In the genomic region with DNA sequence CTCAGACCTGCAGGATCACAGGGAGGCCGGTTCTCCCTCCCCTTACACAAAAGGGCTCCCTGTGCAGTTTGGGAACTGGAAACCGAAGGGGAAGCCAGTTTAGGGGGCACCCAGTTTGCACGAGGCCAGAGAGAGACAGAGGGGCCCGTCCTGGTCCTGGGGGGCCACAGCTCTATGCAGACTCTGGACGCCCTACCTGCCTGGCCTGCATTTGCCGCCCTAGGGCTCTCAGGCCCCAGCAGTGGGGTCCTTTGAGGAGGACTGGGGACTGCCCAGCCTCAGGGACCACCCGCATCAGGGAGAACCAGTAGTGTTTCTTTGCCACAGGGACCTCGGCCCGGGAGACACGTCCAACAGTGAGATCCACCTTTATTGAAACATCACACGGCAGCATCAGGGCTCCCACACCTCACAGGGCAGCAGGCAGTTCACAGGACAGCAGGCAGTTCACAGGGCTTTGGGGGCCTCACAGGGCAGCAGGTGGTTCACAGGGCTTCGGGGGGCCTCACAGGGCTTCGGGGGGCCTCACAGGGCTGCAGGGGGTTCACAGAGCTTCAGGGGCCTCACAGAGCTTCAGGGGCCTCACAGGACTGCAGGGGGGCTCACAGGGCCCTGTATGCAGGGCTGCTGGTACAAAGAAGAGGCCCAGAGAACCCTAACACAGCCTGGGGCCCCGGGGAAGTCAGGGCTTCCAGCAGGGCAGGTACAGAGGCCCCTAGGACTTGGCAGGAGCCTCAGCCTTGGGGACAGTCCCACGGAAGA, we compare ENCODE assay signal across 8 cellular contexts. TPM values are rescaled to one million over a fixed set of nuclear protein-coding genes. Genes with fewer than 3 reads are reported as not detected.
DNase-seq lines count a peak whose midpoint lies in the region; ATAC-seq and TF ChIP-seq lines count a peak whose summit lies in the region.

No MANE protein-coding gene starts in this region.

- 45 to 47% methylated on average over 10 to 11 of the region's 15 CpGs for WGBS in tibial nerve, 2 donors

- intact Hi-C loops in activated CD4-positive, alpha-beta T cell treated with anti-CD3 and anti-CD28 coated beads, Interleukin-2, amount 10 ng/mL, durations not matched to agents 24 days and 14 days (cut with micrococcal nuclease) = loop anchor here (1.0 to 10.0 kb wide), 4 partner anchors 37 to 665 kb away; a partner anchor contains a TSS
- intact Hi-C loops in breast epithelium (cut with DNase I; ENCODE audit: low total_unique reads) = no loop called here
- intact Hi-C loops in lower lobe of right lung (cut with DNase I) = no loop called here

- H3K27me3 Mint-ChIP-seq in activated CD4-positive, alpha-beta T cell treated with anti-CD3 and anti-CD28 coated beads, Interleukin-2, amount 10 ng/mL, durations not matched to agents 24 days and 14 days = no peaks in the 10 kb centered on the region

- DNase-seq in activated CD4-positive, alpha-beta T cell treated with anti-CD3 and anti-CD28 coated beads, Interleukin-2, amount 10 ng/mL, durations not matched to agents 24 days and 14 days = peak; percentile 68
- no peak for DNase-seq in activated CD4-positive, alpha-beta T cell treated with anti-CD3 and anti-CD28 coated beads, Interleukin-2, amount 50 U/mL, for 4 hours
- DNase-seq in breast epithelium (ENCODE audit: low spot score in 2 of 2) (no peak), lower lobe of right lung (no peak), tibial nerve (ENCODE audit: low spot score in 2 of 2) (no peak), NAMALWA (ENCODE audit: low spot score) (no peak), NCI-H526 (lab: John Stamatoyannopoulos, UW) (no peak)

- no peak for TF ChIP-seq CTCF in breast epithelium (IDR thresholded peaks at IDR 0.05)
- no peak for TF ChIP-seq CTCF in lower lobe of right lung (IDR thresholded peaks at IDR 0.05)
- TF ChIP-seq CTCF in tibial nerve (IDR thresholded peaks at IDR 0.05) = no peak

- TF ChIP-seq EP300 in tibial nerve (IDR thresholded peaks at IDR 0.05) = no peak

- ATAC-seq in lower lobe of right lung (peak; percentile 0 to 3), HG02870 (IDR thresholded peaks at IDR 0.05; ENCODE audit: unreplicated experiment) (no peak)

- H3K36me3 Mint-ChIP-seq in activated CD4-positive, alpha-beta T cell treated with anti-CD3 and anti-CD28 coated beads, Interleukin-2, amount 10 ng/mL, durations not matched to agents 24 days and 14 days (ENCODE audit: low read depth) = peaks cover 13% of the 10 kb centered on the region

- H3K27me3 ChIP-seq in breast epithelium (no peaks in the 10 kb centered on the region), lower lobe of right lung (ENCODE audit: low read depth) (no peaks in the 10 kb centered on the region), tibial nerve (no peaks in the 10 kb centered on the region)

- H3K4me1 Mint-ChIP-seq in activated CD4-positive, alpha-beta T cell treated with anti-CD3 and anti-CD28 coated beads, Interleukin-2, amount 10 ng/mL, durations not matched to agents 24 days and 14 days = peaks cover 11% of the 10 kb centered on the region

- no peak overlapping the region for H3K27ac Mint-ChIP-seq in activated CD4-positive, alpha-beta T cell treated with anti-CD3 and anti-CD28 coated beads, Interleukin-2, amount 10 ng/mL, durations not matched to agents 24 days and 14 days

- no peak for TF ChIP-seq POLR2A in breast epithelium (IDR thresholded peaks at IDR 0.05)
- no peak for TF ChIP-seq POLR2A in tibial nerve (IDR thresholded peaks at IDR 0.05)

- H3K4me3 Mint-ChIP-seq in activated CD4-positive, alpha-beta T cell treated with anti-CD3 and anti-CD28 coated beads, Interleukin-2, amount 10 ng/mL, durations not matched to agents 24 days and 14 days = peak overlapping the region; percentile 57

- H3K9me3 ChIP-seq in breast epithelium (no peaks in the 10 kb centered on the region), lower lobe of right lung (no peaks in the 10 kb centered on the region), tibial nerve (no peaks in the 10 kb centered on the region)

- H3K36me3 ChIP-seq in breast epithelium (no peaks in the 10 kb centered on the region), lower lobe of right lung (no peaks in the 10 kb centered on the region), tibial nerve (peaks cover 0 to 58% (median 4%) of the 10 kb centered on the region in 3 donors)

- H3K27ac ChIP-seq in breast epithelium = peak overlapping the region; percentile 75 to 79
- peak overlapping the region; percentile 69 for H3K27ac ChIP-seq in lower lobe of right lung
- H3K27ac ChIP-seq in tibial nerve = peak overlapping the region; percentile 26 to 94 (median 78)

- no peaks in the 10 kb centered on the region for H3K9me3 Mint-ChIP-seq in activated CD4-positive, alpha-beta T cell treated with anti-CD3 and anti-CD28 coated beads, Interleukin-2, amount 10 ng/mL, durations not matched to agents 24 days and 14 days

- peak overlapping the region; percentile 72 to 93 (median 75) for H3K4me3 ChIP-seq in breast epithelium
- H3K4me3 ChIP-seq in lower lobe of right lung = peak overlapping the region; percentile 64
- H3K4me3 ChIP-seq in tibial nerve = peak overlapping the region; percentile 32 to 93 (median 70)

- H3K4me1 ChIP-seq in breast epithelium = no peaks in the 10 kb centered on the region
- H3K4me1 ChIP-seq in lower lobe of right lung = peaks cover 21% of the 10 kb centered on the region
- H3K4me1 ChIP-seq in tibial nerve = peaks cover 0 to 61% (median 30%) of the 10 kb centered on the region in 4 donors

RNA-seq across cellular contexts. Expression of a gene that starts 0.6 kb away (rescaled TPM):
- total RNA-seq in activated CD4-positive, alpha-beta T cell treated with anti-CD3 and anti-CD28 coated beads, Interleukin-2, amount 10 ng/mL, durations not matched to agents 24 days and 14 days = 68.6 and 69.6 TPM in 2 replicates
- 10 to 100 TPM; 30.9 to 38.4 (median 37.4) TPM for total RNA-seq in breast epithelium
- 20.7 TPM for total RNA-seq in lower lobe of right lung
- total RNA-seq in tibial nerve = 100 to 1,000 TPM; 219 to 297 (median 270) TPM

RNA-seq across cellular contexts. Expression of a gene that starts 18.6 kb away (rescaled TPM):
- total RNA-seq in activated CD4-positive, alpha-beta T cell treated with anti-CD3 and anti-CD28 coated beads, Interleukin-2, amount 10 ng/mL, durations not matched to agents 24 days and 14 days = not detected in 2 replicates
- total RNA-seq in breast epithelium (1 to 10 TPM in 2 of 3 donors, not detected in 1; 2.0 to 3.2 TPM), lower lobe of right lung (0.15 TPM), tibial nerve (not detected)

RNA-seq across cellular contexts. Expression of a gene that starts 36.6 kb away (rescaled TPM):
- 0.30 and 0.36 TPM in 2 replicates for total RNA-seq in activated CD4-positive, alpha-beta T cell treated with anti-CD3 and anti-CD28 coated beads, Interleukin-2, amount 10 ng/mL, durations not matched to agents 24 days and 14 days
- total RNA-seq in breast epithelium (10 to 100 TPM in 1 of 3 donors, 1 to 10 TPM in 2; 2.9 to 13.8 (median 4.6) TPM), lower lobe of right lung (6.9 TPM), tibial nerve (10 to 100 TPM in 2 of 4 donors, 1 to 10 TPM in 2; 6.3 to 11.4 (median 10.1) TPM)

RNA-seq across cellular contexts. Expression of a gene that starts 36.8 kb away (rescaled TPM):
- total RNA-seq in activated CD4-positive, alpha-beta T cell treated with anti-CD3 and anti-CD28 coated beads, Interleukin-2, amount 10 ng/mL, durations not matched to agents 24 days and 14 days = 4.4 and 5.2 TPM in 2 replicates
- total RNA-seq in breast epithelium (10 to 100 TPM in 2 of 3 donors, 1 to 10 TPM in 1; 7.7 to 28.7 (median 20.6) TPM), lower lobe of right lung (25.2 TPM), tibial nerve (10 to 100 TPM; 27.6 to 99.9 (median 55.2) TPM)
